In the genomic region with DNA sequence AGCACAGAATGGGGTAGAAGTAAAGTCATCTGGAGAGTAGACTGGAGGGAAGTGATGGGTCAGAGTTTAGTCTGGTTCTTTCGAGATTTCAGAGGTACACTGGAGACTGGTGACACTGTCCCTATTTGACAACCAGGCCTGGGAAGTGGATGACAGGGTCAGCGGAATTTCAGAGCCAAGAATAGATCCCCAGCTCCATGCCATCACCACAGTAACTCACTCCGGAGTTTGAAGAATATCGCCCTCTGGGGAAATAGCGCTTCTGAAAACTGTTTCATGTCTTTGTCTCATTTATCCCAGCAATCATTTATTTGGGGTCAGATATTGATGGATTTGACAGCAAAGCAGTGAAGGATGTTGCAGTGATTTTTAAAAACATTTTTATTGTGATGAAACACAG, we compare ENCODE assay signal across 17 cellular contexts. TPM values are rescaled to one million over a fixed set of nuclear protein-coding genes. Genes with fewer than 3 reads are reported as not detected.
DNase-seq lines count a peak whose midpoint lies in the region; ATAC-seq and TF ChIP-seq lines count a peak whose summit lies in the region.
"Had no signal": no experiment of that assay in that cellular context is flagged by ENCODE, and none has a peak within 500 bp of the region (broad histone marks: within the 10 kb centered on the region; RNA-seq: fewer than 3 reads in every experiment).

No MANE protein-coding gene starts in this region.

- H3K27ac ChIP-seq in OCI-LY3 (ENCODE audit: low read length) (peak overlapping the region; percentile 13; the same call in 1 of the 2 replicates), right cardiac atrium (ENCODE audit: low read length) (peak overlapping the region; percentile 42), psoas muscle (no peak overlapping the region), stomach (no peak overlapping the region)
- H3K27ac ChIP-seq: GM23248, PC-9 had no signal

- H3K36me3 ChIP-seq in OCI-LY3 (replicated peaks; ENCODE audit: low read depth, low read length) (peaks cover 4% of the 10 kb centered on the region), psoas muscle (ENCODE audit: insufficient read depth in 1 of 2, low read depth in 1 of 2) (no peaks in the 10 kb centered on the region), stomach (no peaks in the 10 kb centered on the region)

- TF ChIP-seq EP300 in stomach (IDR thresholded peaks at IDR 0.05) = no peak

- ATAC-seq in Right ventricle myocardium inferior (peak; percentile 65), right cardiac atrium (peak; percentile 50 to 79), psoas muscle (peak in 3 of 4 donors; percentile 44 to 55 (median 51)), GM19035 (IDR thresholded peaks at IDR 0.05; ENCODE audit: unreplicated experiment) (no peak)

- H2AFZ ChIP-seq in OCI-LY3 (ENCODE audit: low read depth, low read length) = no peak overlapping the region
- H2AFZ ChIP-seq: GM23248, PC-9 had no signal

- intact Hi-C loops in Right ventricle myocardium inferior (cut with DNase I) = loop anchor here (5.0 kb wide), 1 partner anchor 51 kb away; no protein-coding TSS in a partner anchor
- intact Hi-C loops in right cardiac atrium (cut with DNase I) = no loop called here
- intact Hi-C loops in psoas muscle (cut with DNase I) = no loop called here
- intact Hi-C loops in stomach (cut with DNase I; ENCODE audit: low total_unique reads) = no loop called here

- in situ Hi-C loops in ACHN (cut with HindIII; ENCODE audit: low pct_ligation_motif_present, low pct_unique_long_range_greater_than_20kb, low sequenced_read_pairs) = no loop called here

- no peaks in the 10 kb centered on the region for H4K20me1 ChIP-seq in OCI-LY3 (ENCODE audit: insufficient read depth, low read length)

- H3K4me1 ChIP-seq in OCI-LY3 (ENCODE audit: low read length) (peaks cover 26% of the 10 kb centered on the region), right cardiac atrium (ENCODE audit: control insufficient read depth, insufficient read depth, low read length) (peaks cover 9% of the 10 kb centered on the region), psoas muscle (peaks cover 5% of the 10 kb centered on the region), stomach (peaks cover 0 to 7% (median 0%) of the 10 kb centered on the region in 4 donors)

- no peak for TF ChIP-seq POLR2A in stomach (IDR thresholded peaks at IDR 0.05)

- 46% methylated on average over 5 of the region's 5 CpGs for WGBS in right cardiac atrium
- 42 to 55% (median 47%) methylated on average over 5 of the region's 5 CpGs for WGBS in psoas muscle, 3 donors
- 60 to 71% (median 64%) methylated on average over 5 of the region's 5 CpGs for WGBS in stomach, 5 donors

- H3K4me3 ChIP-seq in OCI-LY3 (ENCODE audit: low read length) (no peak overlapping the region), right cardiac atrium (ENCODE audit: low read length) (no peak overlapping the region), psoas muscle (no peak overlapping the region), stomach (no peak overlapping the region)
- H3K4me3 ChIP-seq: GM23248, PC-9 had no signal

- H3K79me2 ChIP-seq in OCI-LY3 (ENCODE audit: low read length) = no peaks in the 10 kb centered on the region

- H3K9me3 ChIP-seq in OCI-LY3 (ENCODE audit: insufficient read depth, low read length) (peaks cover 5% of the 10 kb centered on the region; the same call in 1 of the 2 replicates), right cardiac atrium (ENCODE audit: control insufficient read depth, low read length) (no peaks in the 10 kb centered on the region), psoas muscle (no peaks in the 10 kb centered on the region), stomach (no peaks in the 10 kb centered on the region)

- H3K27me3 ChIP-seq in OCI-LY3 (ENCODE audit: low read depth, low read length) (peaks cover 16% of the 10 kb centered on the region), right cardiac atrium (ENCODE audit: control insufficient read depth, insufficient read depth) (no peaks in the 10 kb centered on the region), psoas muscle (ENCODE audit: insufficient read depth in 3 of 3, low read length in 2 of 3) (no peaks in the 10 kb centered on the region), stomach (no peaks in the 10 kb centered on the region)

- H3K9ac ChIP-seq in OCI-LY3 (ENCODE audit: low read length) = no peak overlapping the region
- H3K9ac ChIP-seq: GM23248 had no signal

- TF ChIP-seq CTCF in OCI-LY3 (IDR thresholded peaks at IDR 0.05; ENCODE audit: low read depth, low read length) (no peak), psoas muscle (IDR thresholded peaks at IDR 0.05) (no peak), stomach (IDR thresholded peaks at IDR 0.05) (no peak)

- DNase-seq in Right ventricle myocardium inferior (ENCODE audit: missing footprints) = no peak
- no peak for DNase-seq in right cardiac atrium
- no peak for DNase-seq in psoas muscle
- no peak for DNase-seq in SKM-1 (lab: John Stamatoyannopoulos, UW; ENCODE audit: unreplicated experiment)
- no peak for DNase-seq in ACHN
- DNase-seq in stomach = no peak
- DNase-seq: GF-D8, GM23248, HCEC 1CT, NCI-H1048, NCI-H146, NCI-H2081, NCI-H510A, NCI-H774, PC-9 had no signal

- H3K4me2 ChIP-seq in OCI-LY3 (ENCODE audit: low read length) = no peak overlapping the region
- H3K4me2 ChIP-seq: PC-9 had no signal

RNA-seq across cellular contexts. Expression of a gene that starts 7.6 kb away (rescaled TPM):
- total RNA-seq in Right ventricle myocardium inferior (10.5 TPM), right cardiac atrium (10 to 100 TPM; 59.5 to 94.2 (median 67.1) TPM), psoas muscle (1 to 10 TPM in 3 of 4 donors, under 1 TPM in 1; 0.90 to 7.5 (median 1.9) TPM), stomach (10 to 100 TPM; 12.5 to 54.2 (median 22.3) TPM)
- polyA plus RNA-seq in right cardiac atrium (44.2 TPM), psoas muscle (under 1 TPM; 0.46 to 0.75 (median 0.73) TPM), stomach (1 to 10 TPM; 1.1 to 4.7 (median 2.3) TPM)
- total RNA-seq: PC-9 had no signal

Comparison
In these comparisons a context has a peak if more than half of its experiments do, and no peak if none do; other contexts are left out.
1. H3K27ac ChIP-seq: peak in OCI-LY3 (single experiment) and right cardiac atrium (single experiment); none in psoas muscle (single experiment) and stomach (0 of 5).